ENCODE assay signal across 10 cellular contexts in the genomic region with DNA sequence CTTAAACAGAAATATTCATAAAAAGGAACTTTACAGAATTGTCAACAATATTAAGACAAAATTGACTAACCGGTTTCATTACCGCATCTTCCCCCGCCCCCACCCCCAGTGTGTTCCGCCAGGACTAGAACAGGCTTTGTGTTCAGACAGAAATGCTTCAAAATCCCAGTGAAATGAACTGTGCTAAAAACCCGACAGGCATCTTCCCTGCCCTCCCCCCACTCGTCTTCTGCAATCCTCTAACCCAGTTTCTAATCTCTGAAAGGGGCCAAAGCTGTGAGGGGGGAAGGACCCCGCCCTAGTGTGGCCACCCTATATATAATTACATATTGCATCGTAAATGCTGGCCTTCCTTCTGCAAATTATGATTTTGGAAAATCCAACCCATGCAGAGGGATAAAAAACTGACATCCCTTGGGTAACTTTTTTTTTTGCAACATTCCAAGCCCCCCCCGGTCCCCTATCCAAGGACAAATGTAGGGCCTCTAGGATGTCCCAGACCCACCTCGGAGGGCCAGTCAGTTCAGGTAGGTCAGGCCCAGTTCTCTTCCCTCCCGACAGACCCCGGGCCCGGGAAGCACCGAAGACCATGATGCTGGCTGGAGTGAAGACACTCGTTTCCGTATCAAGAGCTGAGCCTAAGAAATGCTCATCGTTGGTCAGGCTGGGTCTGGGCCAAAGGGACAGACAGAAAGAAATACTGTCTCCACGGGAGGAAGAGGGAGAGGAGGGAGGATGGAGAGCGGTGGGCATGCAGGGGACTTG. TPM values are rescaled to one million over a fixed set of nuclear protein-coding genes. Genes with fewer than 3 reads are reported as not detected.
A peak's percentile ranks its signal among the peaks of the same experiment; 100 is the strongest.
DNase-seq lines count a peak whose midpoint lies in the region; ATAC-seq and TF ChIP-seq lines count a peak whose summit lies in the region.
"Had no signal": no experiment of that assay in that cellular context is flagged by ENCODE, and none has a peak within 500 bp of the region (broad histone marks: within the 10 kb centered on the region; RNA-seq: fewer than 3 reads in every experiment).

No MANE protein-coding gene starts in this region.

- no peak overlapping the region for H3K9ac ChIP-seq in SK-N-MC (ENCODE audit: insufficient read length)

- ATAC-seq in stimulated activated memory B cell treated with anti-CD40 and anti-IgM and Interleukin-4, amounts not matched to agents 10 μg/mL and 1 μg/mL and 100 μg/mL, for 72 hours = no peak
- no peak for ATAC-seq in left colon
- ATAC-seq in GM21367 (IDR thresholded peaks at IDR 0.05; ENCODE audit: unreplicated experiment) = no peak
- no peak for ATAC-seq in HG02981 (IDR thresholded peaks at IDR 0.05; ENCODE audit: unreplicated experiment)

- no peak for DNase-seq in activated CD4-positive, alpha-beta T cell treated with anti-CD3 and anti-CD28 coated beads, Interleukin-2, amount 10 ng/mL, durations not matched to agents 7 days and 5 days
- DNase-seq in activated CD4-positive, alpha-beta T cell treated with anti-CD3 and anti-CD28 coated beads, Interleukin-2, amount 50 U/mL, for 1 hour = no peak
- no peak for DNase-seq in SK-N-MC (ENCODE audit: low read depth, low spot score)
- peak; percentile 2 to 9 for DNase-seq in foreskin fibroblast
- DNase-seq in left colon = no peak

- intact Hi-C loops in left colon (cut with DNase I, micrococcal nuclease) = no loop called here

- peaks cover 16% of the 10 kb centered on the region for H3K36me3 Mint-ChIP-seq in activated CD4-positive, alpha-beta T cell treated with anti-CD3 and anti-CD28 coated beads, Interleukin-2, amount 10 ng/mL, durations not matched to agents 7 days and 5 days (ENCODE audit: low read depth)
- peaks cover 35% of the 10 kb centered on the region for H3K36me3 Mint-ChIP-seq in stimulated activated memory B cell treated with anti-CD40 and anti-IgM and Interleukin-4, amounts not matched to agents 10 μg/mL and 1 μg/mL and 100 μg/mL, for 72 hours

- CTCF ChIA-PET in activated CD4-positive, alpha-beta T cell treated with anti-CD3 and anti-CD28 coated beads, Interleukin-2, amount 10 ng/mL, durations not matched to agents 7 days and 5 days (lab: Charles Lee) = interaction anchor here (1.0 kb wide), 1 partner anchor 69 kb away, joined by 4 read pairs; the partner anchor contains the start of genes ANKS3 and DNAAF8

- peaks cover 23% of the 10 kb centered on the region for H3K4me1 Mint-ChIP-seq in activated CD4-positive, alpha-beta T cell treated with anti-CD3 and anti-CD28 coated beads, Interleukin-2, amount 10 ng/mL, durations not matched to agents 7 days and 5 days
- peaks cover 21% of the 10 kb centered on the region for H3K4me1 Mint-ChIP-seq in stimulated activated memory B cell treated with anti-CD40 and anti-IgM and Interleukin-4, amounts not matched to agents 10 μg/mL and 1 μg/mL and 100 μg/mL, for 72 hours

- H3K9me3 ChIP-seq in SK-N-MC (ENCODE audit: low read depth, low read length) = no peaks in the 10 kb centered on the region

- no peak overlapping the region for H3K27ac ChIP-seq in SK-N-MC

- H3K4me3 ChIP-seq in SK-N-MC (peak overlapping the region; percentile 96; the same call in 1 of the 2 replicates), foreskin fibroblast (ENCODE audit: low read depth in 1 of 2, low read length in 2 of 2) (no peak overlapping the region)

- no peaks in the 10 kb centered on the region for H3K9me3 Mint-ChIP-seq in activated CD4-positive, alpha-beta T cell treated with anti-CD3 and anti-CD28 coated beads, Interleukin-2, amount 10 ng/mL, durations not matched to agents 7 days and 5 days
- no peaks in the 10 kb centered on the region for H3K9me3 Mint-ChIP-seq in stimulated activated memory B cell treated with anti-CD40 and anti-IgM and Interleukin-4, amounts not matched to agents 10 μg/mL and 1 μg/mL and 100 μg/mL, for 72 hours

- POLR2A ChIA-PET in activated CD4-positive, alpha-beta T cell treated with anti-CD3 and anti-CD28 coated beads, Interleukin-2, amount 10 ng/mL, durations not matched to agents 7 days and 5 days (lab: Charles Lee) = interaction anchor here (0.9 kb wide), 1 partner anchor 70 kb away, joined by 4 read pairs; the partner anchor contains the start of gene ANKS3

- peaks cover 24% of the 10 kb centered on the region for H3K36me3 ChIP-seq in SK-N-MC (ENCODE audit: insufficient read depth, low read length)

- peak overlapping the region; percentile 62 for H3K27ac Mint-ChIP-seq in activated CD4-positive, alpha-beta T cell treated with anti-CD3 and anti-CD28 coated beads, Interleukin-2, amount 10 ng/mL, durations not matched to agents 7 days and 5 days
- H3K27ac Mint-ChIP-seq in stimulated activated memory B cell treated with anti-CD40 and anti-IgM and Interleukin-4, amounts not matched to agents 10 μg/mL and 1 μg/mL and 100 μg/mL, for 72 hours = peak overlapping the region; percentile 84

- no peaks in the 10 kb centered on the region for H3K27me3 Mint-ChIP-seq in activated CD4-positive, alpha-beta T cell treated with anti-CD3 and anti-CD28 coated beads, Interleukin-2, amount 10 ng/mL, durations not matched to agents 7 days and 5 days
- H3K27me3 Mint-ChIP-seq in stimulated activated memory B cell treated with anti-CD40 and anti-IgM and Interleukin-4, amounts not matched to agents 10 μg/mL and 1 μg/mL and 100 μg/mL, for 72 hours = no peaks in the 10 kb centered on the region

- no peak for TF ChIP-seq CTCF in foreskin fibroblast (IDR thresholded peaks at IDR 0.05; ENCODE audit: low read depth, low read length)

- H3K4me3 Mint-ChIP-seq in activated CD4-positive, alpha-beta T cell treated with anti-CD3 and anti-CD28 coated beads, Interleukin-2, amount 10 ng/mL, durations not matched to agents 7 days and 5 days = peak overlapping the region; percentile 27
- peak overlapping the region; percentile 43 for H3K4me3 Mint-ChIP-seq in stimulated activated memory B cell treated with anti-CD40 and anti-IgM and Interleukin-4, amounts not matched to agents 10 μg/mL and 1 μg/mL and 100 μg/mL, for 72 hours

RNA-seq across cellular contexts. Expression of gene ROGDI, which starts 1.2 kb away (rescaled TPM):
- total RNA-seq in activated CD4-positive, alpha-beta T cell treated with anti-CD3 and anti-CD28 coated beads, Interleukin-2, amount 10 ng/mL, durations not matched to agents 7 days and 5 days = 1 to 10 TPM; 9.0 to 9.6 TPM
- 10 to 100 TPM; 21.2 to 26.1 TPM for total RNA-seq in left colon

RNA-seq across cellular contexts. Expression of gene SMIM22, which starts 8.5 kb away (rescaled TPM):
- not detected for total RNA-seq in activated CD4-positive, alpha-beta T cell treated with anti-CD3 and anti-CD28 coated beads, Interleukin-2, amount 10 ng/mL, durations not matched to agents 7 days and 5 days
- total RNA-seq in left colon = 100 to 1,000 TPM; 448 to 580 TPM
- total RNA-seq: pulmonary artery endothelial cell had no signal

RNA-seq across cellular contexts. Expression of gene SEPTIN12, which starts 15.5 kb away (rescaled TPM):
- not detected for total RNA-seq in activated CD4-positive, alpha-beta T cell treated with anti-CD3 and anti-CD28 coated beads, Interleukin-2, amount 10 ng/mL, durations not matched to agents 7 days and 5 days
- under 1 TPM in 1 of 2 donors, not detected in 1; 0.75 TPM for total RNA-seq in left colon
- total RNA-seq: pulmonary artery endothelial cell, urinary bladder had no signal

RNA-seq across cellular contexts. Expression of gene ZNF500, which starts 36.7 kb away (rescaled TPM):
- total RNA-seq in activated CD4-positive, alpha-beta T cell treated with anti-CD3 and anti-CD28 coated beads, Interleukin-2, amount 10 ng/mL, durations not matched to agents 7 days and 5 days = 10 to 100 TPM; 12.7 to 18.7 TPM
- 10 to 100 TPM; 12.4 to 13.7 TPM for total RNA-seq in left colon

RNA-seq across cellular contexts. Expression of gene GLYR1, which starts 43.4 kb away (rescaled TPM):
- 100 to 1,000 TPM; 101 to 104 TPM for total RNA-seq in activated CD4-positive, alpha-beta T cell treated with anti-CD3 and anti-CD28 coated beads, Interleukin-2, amount 10 ng/mL, durations not matched to agents 7 days and 5 days
- total RNA-seq in left colon = 100 to 1,000 TPM; 106 to 114 TPM

Comparison
In these comparisons a context has a peak if more than half of its experiments do, and no peak if none do; other contexts are left out.
1. DNase-seq: peak in foreskin fibroblast (2 of 2); none in activated CD4-positive, alpha-beta T cell treated with anti-CD3 and anti-CD28 coated beads, Interleukin-2, amount 10 ng/mL, durations not matched to agents 7 days and 5 days (single experiment), activated CD4-positive, alpha-beta T cell treated with anti-CD3 and anti-CD28 coated beads, Interleukin-2, amount 50 U/mL, for 1 hour (single experiment), SK-N-MC (single experiment) and left colon (0 of 2).
2. RNA of gene SMIM22, which starts 8.5 kb away (total RNA-seq): 448 to 580 TPM in left colon; not detected in activated CD4-positive, alpha-beta T cell treated with anti-CD3 and anti-CD28 coated beads, Interleukin-2, amount 10 ng/mL, durations not matched to agents 7 days and 5 days; every median in the first group is over 100 times any median in the second.